Comparison of ENCODE assay signal across 1 cellular context in the genomic region with DNA sequence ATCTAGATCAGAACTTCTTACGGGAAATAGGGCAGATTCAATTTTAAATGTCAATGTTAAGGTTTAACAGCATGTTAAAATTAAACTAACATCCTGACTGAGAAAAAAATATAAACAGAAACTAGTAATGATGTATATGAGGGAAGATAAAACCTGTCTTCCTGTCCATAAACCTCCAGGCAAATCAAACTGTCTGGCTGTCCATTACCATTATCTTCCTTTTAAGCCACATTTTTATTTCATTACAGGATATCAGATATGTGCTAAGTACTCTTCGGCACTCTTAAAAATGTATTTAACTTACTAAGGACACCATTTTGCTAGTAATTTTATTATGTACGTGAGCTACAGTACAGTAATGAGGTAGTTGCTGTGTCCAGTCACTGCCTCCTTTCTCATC.
A peak's percentile ranks its signal among the peaks of the same experiment; 100 is the strongest.
TF ChIP-seq lines count a peak whose summit lies in the region.

No MANE protein-coding gene starts in this region.

TF ChIP-seq in SK-N-SH, 30 proteins besides CTCF, POLR2A, EP300 and RAD21 (continued from another document):
- TF ChIP-seq, protein P1, sequence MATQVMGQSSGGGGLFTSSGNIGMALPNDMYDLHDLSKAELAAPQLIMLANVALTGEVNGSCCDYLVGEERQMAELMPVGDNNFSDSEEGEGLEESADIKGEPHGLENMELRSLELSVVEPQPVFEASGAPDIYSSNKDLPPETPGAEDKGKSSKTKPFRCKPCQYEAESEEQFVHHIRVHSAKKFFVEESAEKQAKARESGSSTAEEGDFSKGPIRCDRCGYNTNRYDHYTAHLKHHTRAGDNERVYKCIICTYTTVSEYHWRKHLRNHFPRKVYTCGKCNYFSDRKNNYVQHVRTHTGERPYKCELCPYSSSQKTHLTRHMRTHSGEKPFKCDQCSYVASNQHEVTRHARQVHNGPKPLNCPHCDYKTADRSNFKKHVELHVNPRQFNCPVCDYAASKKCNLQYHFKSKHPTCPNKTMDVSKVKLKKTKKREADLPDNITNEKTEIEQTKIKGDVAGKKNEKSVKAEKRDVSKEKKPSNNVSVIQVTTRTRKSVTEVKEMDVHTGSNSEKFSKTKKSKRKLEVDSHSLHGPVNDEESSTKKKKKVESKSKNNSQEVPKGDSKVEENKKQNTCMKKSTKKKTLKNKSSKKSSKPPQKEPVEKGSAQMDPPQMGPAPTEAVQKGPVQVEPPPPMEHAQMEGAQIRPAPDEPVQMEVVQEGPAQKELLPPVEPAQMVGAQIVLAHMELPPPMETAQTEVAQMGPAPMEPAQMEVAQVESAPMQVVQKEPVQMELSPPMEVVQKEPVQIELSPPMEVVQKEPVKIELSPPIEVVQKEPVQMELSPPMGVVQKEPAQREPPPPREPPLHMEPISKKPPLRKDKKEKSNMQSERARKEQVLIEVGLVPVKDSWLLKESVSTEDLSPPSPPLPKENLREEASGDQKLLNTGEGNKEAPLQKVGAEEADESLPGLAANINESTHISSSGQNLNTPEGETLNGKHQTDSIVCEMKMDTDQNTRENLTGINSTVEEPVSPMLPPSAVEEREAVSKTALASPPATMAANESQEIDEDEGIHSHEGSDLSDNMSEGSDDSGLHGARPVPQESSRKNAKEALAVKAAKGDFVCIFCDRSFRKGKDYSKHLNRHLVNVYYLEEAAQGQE (IDR thresholded peaks at IDR 0.05; ENCODE audit: low read depth, low read length): no peak
- no peak for TF ChIP-seq ZBTB33 (IDR thresholded peaks at IDR 0.05; ENCODE audit: borderline replicate concordance, low read depth)
- no peak; the same call in 1 of the 2 replicates for TF ChIP-seq POLR2AphosphoS5 (IDR thresholded peaks at IDR 0.05; ENCODE audit: low read depth, low read length)
- TF ChIP-seq MEF2A (IDR thresholded peaks at IDR 0.05; ENCODE audit: borderline replicate concordance, low read depth): no peak
- peak; percentile 21; the same call in 1 of the 2 replicates for TF ChIP-seq JUND (IDR thresholded peaks at IDR 0.05)
- TF ChIP-seq NRF1 (IDR thresholded peaks at IDR 0.05; ENCODE audit: low read depth, low read length): no peak
- peak; percentile 87 for TF ChIP-seq FOXJ3 (CRISPR knock-in tag; IDR thresholded peaks at IDR 0.05)
- TF ChIP-seq CHD2 (IDR thresholded peaks at IDR 0.05; ENCODE audit: low read length, partially characterized antibody): no peak
- peak; percentile 96 for TF ChIP-seq GATA2 (CRISPR knock-in tag; IDR thresholded peaks at IDR 0.05)
- TF ChIP-seq FOXM1 (IDR thresholded peaks at IDR 0.05; ENCODE audit: low read depth): 0 out of 2 replicates have a peak, but pooled peaks have one; percentile 19
- TF ChIP-seq TEAD4 (IDR thresholded peaks at IDR 0.05; ENCODE audit: borderline replicate concordance, insufficient read depth): peak; percentile 85
- no peak for TF ChIP-seq SMC3 (IDR thresholded peaks at IDR 0.05; ENCODE audit: low read depth, low read length)
- no peak for TF ChIP-seq SIN3A (IDR thresholded peaks at IDR 0.05; ENCODE audit: borderline replicate concordance, low read depth, low read length)
TF ChIP-seq in SK-N-SH: peak in this region for 9.
